ENCODE assay signal across 12 cellular contexts in genomic region chr3:12648384-12648959, GRCh38. TPM values are rescaled to one million over a fixed set of nuclear protein-coding genes. Genes with fewer than 3 reads are reported as not detected.
DNase-seq lines count a peak whose midpoint lies in the region; ATAC-seq and TF ChIP-seq lines count a peak whose summit lies in the region.
"Had no signal": no experiment of that assay in that cellular context is flagged by ENCODE, and none has a peak within 500 bp of the region (broad histone marks: within the 10 kb centered on the region; RNA-seq: fewer than 3 reads in every experiment).

No MANE protein-coding gene starts in this region.

- H3K4me3 ChIP-seq in hepatocyte (no peak overlapping the region), testis (no peak overlapping the region)
- H3K4me3 ChIP-seq: right atrium auricular region had no signal

- TF ChIP-seq CTCF in GM10248 (IDR thresholded peaks at IDR 0.05; ENCODE audit: control extremely low read depth, extremely low read depth, low read depth, missing control alignments) (no peak), hepatocyte (IDR thresholded peaks at IDR 0.05; ENCODE audit: poor library complexity) (no peak), testis (IDR thresholded peaks at IDR 0.05) (no peak)

- H3K36me3 ChIP-seq in hepatocyte (replicated peaks; ENCODE audit: insufficient read depth, low read depth) (no peaks in the 10 kb centered on the region), testis (ENCODE audit: low read depth, missing control alignments) (no peaks in the 10 kb centered on the region)
- H3K36me3 ChIP-seq: right atrium auricular region had no signal

- H3K4me2 ChIP-seq in hepatocyte = no peak overlapping the region

- intact Hi-C loops in testis (cut with DNase I; ENCODE audit: low total_unique reads) = no loop called here

- no peak for TF ChIP-seq POLR2A in testis (IDR thresholded peaks at IDR 0.05)

- H3K27ac ChIP-seq in hepatocyte = peak overlapping the region; percentile 32
- H3K27ac ChIP-seq in testis = no peak overlapping the region

- H3K27me3 ChIP-seq in hepatocyte (no peaks in the 10 kb centered on the region), testis (no peaks in the 10 kb centered on the region)
- H3K27me3 ChIP-seq: right atrium auricular region had no signal

- H3K9me3 ChIP-seq in hepatocyte (ENCODE audit: low read depth) (no peaks in the 10 kb centered on the region), testis (no peaks in the 10 kb centered on the region)
- H3K9me3 ChIP-seq: right atrium auricular region had no signal

- POLR2A ChIA-PET in GM10248 (lab: Yijun Ruan, JAX) = interaction anchor here (0.5 to 1.1 kb wide), 2 partner anchors 17 to 151 kb away, joined by 3 read pairs; no protein-coding TSS in a partner anchor

- H3K79me2 ChIP-seq in hepatocyte = peaks cover 99% of the 10 kb centered on the region

- no peaks in the 10 kb centered on the region for H3K9me2 ChIP-seq in hepatocyte (replicated peaks; ENCODE audit: insufficient read depth)

- peak; percentile 30 for DNase-seq in GM10248 (ENCODE audit: extremely low spot score)
- no peak for DNase-seq in hepatocyte (ENCODE audit: low spot score)
- no peak for DNase-seq in SHP77 treated with DMSO at 0.1 percent for 48 hours (lab: John Stamatoyannopoulos, UW)
- DNase-seq in testis = no peak
- no peak for DNase-seq in NCI-H446 treated with DMSO at 0.1 percent for 48 hours (lab: John Stamatoyannopoulos, UW)
- DNase-seq: activated naive CD4-positive, alpha-beta T cell treated with anti-CD3 and anti-CD28 coated beads for 36 hours; KG1; kidney glomerular epithelial cell had no signal

- ATAC-seq in GM19463 (IDR thresholded peaks at IDR 0.05; ENCODE audit: unreplicated experiment) (peak; percentile 64), HG03196 (IDR thresholded peaks at IDR 0.05; ENCODE audit: unreplicated experiment) (peak; percentile 39), GM18520 (IDR thresholded peaks at IDR 0.05; ENCODE audit: unreplicated experiment) (no peak)

- H2AFZ ChIP-seq in hepatocyte = no peak overlapping the region

- CTCF ChIA-PET in GM10248 (lab: Yijun Ruan, JAX) = interaction anchor here (1.2 to 1.9 kb wide), 2 partner anchors 12 to 33 kb away, joined by 4 to 10 read pairs; no protein-coding TSS in a partner anchor

- no peaks in the 10 kb centered on the region for H3K4me1 ChIP-seq in hepatocyte (ENCODE audit: insufficient read depth)
- peaks cover 36% of the 10 kb centered on the region for H3K4me1 ChIP-seq in testis

- 94% methylated on average over 12 of the region's 12 CpGs for WGBS in hepatocyte (ENCODE audit: low lambda C conversion rate, missing lambda C conversion rate)
- 78 to 84% methylated on average over 11 to 12 of the region's 12 CpGs for WGBS in testis, 2 donors

- peaks cover 90% of the 10 kb centered on the region for H4K20me1 ChIP-seq in hepatocyte (ENCODE audit: insufficient read depth, poor library complexity, severe bottlenecking)

RNA-seq across cellular contexts. Expression of gene RAF1, which starts 15.4 kb away (rescaled TPM):
- 114 and 118 TPM in 2 replicates for total RNA-seq in hepatocyte
- 78.0 and 79.8 TPM in 2 replicates for polyA plus RNA-seq in hepatocyte
- total RNA-seq in testis = 100 to 1,000 TPM; 133 to 138 TPM
- polyA plus RNA-seq in testis (ENCODE audit: insufficient read depth, low read depth, low replicate concordance) = 68.7 TPM
